12 cellular contexts compared by ENCODE assay signal in the genomic region with DNA sequence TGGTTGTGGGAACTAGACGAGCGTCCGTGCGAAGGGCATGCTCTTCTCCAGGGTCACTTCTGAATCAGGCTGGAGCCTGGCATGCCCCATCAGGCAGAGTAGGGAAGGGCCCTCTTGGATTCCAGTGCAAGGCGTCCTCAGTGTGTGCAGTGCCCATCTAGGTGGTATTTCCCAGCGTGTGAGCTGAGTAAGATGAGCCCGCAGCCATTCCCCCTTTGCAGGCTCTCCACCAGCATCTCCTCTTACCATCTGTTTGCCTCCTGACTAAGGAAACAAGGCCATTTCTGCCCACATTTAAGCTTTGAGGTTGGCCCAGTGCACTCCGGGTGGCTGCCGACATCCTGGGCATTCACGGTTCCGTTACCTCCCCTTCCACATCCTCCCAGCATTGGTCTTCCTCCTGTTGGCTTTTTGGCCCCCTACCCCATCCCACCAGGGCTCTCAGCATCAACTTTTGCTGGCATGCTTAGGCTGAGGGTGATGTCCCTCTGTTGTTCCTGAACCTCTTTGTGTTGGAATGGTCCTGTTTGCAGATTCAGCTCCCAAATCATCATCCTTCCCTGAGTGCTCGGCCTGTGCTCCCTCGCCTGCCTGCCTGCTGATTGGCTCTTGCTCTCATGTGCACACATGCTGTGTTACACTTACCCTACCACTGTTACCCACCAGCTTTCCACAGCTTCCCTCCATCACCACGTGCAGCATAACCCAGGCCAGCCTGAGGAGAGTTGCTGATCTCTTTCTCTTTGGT. TPM values are rescaled to one million over a fixed set of nuclear protein-coding genes. Genes with fewer than 3 reads are reported as not detected.
DNase-seq lines count a peak whose midpoint lies in the region; ATAC-seq and TF ChIP-seq lines count a peak whose summit lies in the region.
"Had no signal": no experiment of that assay in that cellular context is flagged by ENCODE, and none has a peak within 500 bp of the region (broad histone marks: within the 10 kb centered on the region; RNA-seq: fewer than 3 reads in every experiment).

No MANE protein-coding gene starts in this region.

- TF ChIP-seq CTCF in activated B cell treated with CpG ODN at 0.5 μM for 24 hours (IDR thresholded peaks at IDR 0.05) (no peak), stomach (IDR thresholded peaks at IDR 0.05) (no peak)

- H3K4me3 ChIP-seq in esophagus (ENCODE audit: low read depth in 1 of 2, low read length in 2 of 2) = no peak overlapping the region
- no peak overlapping the region for H3K4me3 ChIP-seq in stomach
- H3K4me3 ChIP-seq: adrenal gland, mucosa of descending colon had no signal

- intact Hi-C loops in activated B cell treated with CpG ODN at 0.5 μM for 24 hours (cut with micrococcal nuclease) (no loop called here), stomach (cut with DNase I; ENCODE audit: low total_unique reads) (no loop called here)

- WGBS in esophagus, 2 donors = 70 to 74% methylated on average over 14 of the region's 14 CpGs
- WGBS in stomach, 5 donors = 69 to 79% (median 76%) methylated on average over 14 of the region's 14 CpGs

- POLR2A ChIA-PET in activated B cell treated with CpG ODN at 0.5 μM for 24 hours (lab: Charles Lee) = interaction anchor here (0.8 kb wide), 1 partner anchor 62 kb away, joined by 3 read pairs; a partner anchor contains a TSS

- H3K9me3 ChIP-seq in esophagus (ENCODE audit: control insufficient read depth in 2 of 2, insufficient read depth in 1 of 2, low read depth in 1 of 2, low read length in 1 of 2) (no peaks in the 10 kb centered on the region), stomach (no peaks in the 10 kb centered on the region)
- H3K9me3 ChIP-seq: adrenal gland, mucosa of descending colon had no signal

- peak overlapping the region; percentile 14 to 15 for H3K27ac ChIP-seq in esophagus (ENCODE audit: low read depth in 2 of 2, low read length in 1 of 2)
- H3K27ac ChIP-seq in stomach = peak overlapping the region in 3 of 5 donors; percentile 18 to 66 (median 36)
- H3K27ac ChIP-seq: VCaP had no signal

- H3K9me3 Mint-ChIP-seq in activated T-cell treated with anti-CD3 and anti-CD28 coated beads, Interleukin-2, amount 50 U/mL, for 24 hours = no peaks in the 10 kb centered on the region
- H3K9me3 Mint-ChIP-seq in activated B cell treated with CpG ODN at 0.5 μM for 24 hours = no peaks in the 10 kb centered on the region

- peak; percentile 47 for DNase-seq in activated T-cell treated with anti-CD3 and anti-CD28 coated beads, Interleukin-2, amount 50 U/mL, for 24 hours
- no peak for DNase-seq in activated T-cell treated with anti-CD3 and anti-CD28 coated beads, Interleukin-2, amount 50 U/mL, for 1 hour
- DNase-seq in activated B cell treated with CpG ODN at 0.5 μM for 24 hours (no peak), stomach (no peak), amniotic stem cell (lab: John Stamatoyannopoulos, UW) (no peak)
- DNase-seq: ACHN, adrenal gland, mucosa of descending colon had no signal

- TF ChIP-seq EP300 in stomach (IDR thresholded peaks at IDR 0.05) = no peak

- no peak overlapping the region for H3K4me3 Mint-ChIP-seq in activated T-cell treated with anti-CD3 and anti-CD28 coated beads, Interleukin-2, amount 50 U/mL, for 24 hours
- H3K4me3 Mint-ChIP-seq in activated B cell treated with CpG ODN at 0.5 μM for 24 hours = no peak overlapping the region

- H3K4me1 ChIP-seq in esophagus (ENCODE audit: control insufficient read depth in 2 of 2, insufficient read depth in 2 of 2, low read length in 1 of 2) = peaks cover 10 to 26% of the 10 kb centered on the region in 2 donors
- H3K4me1 ChIP-seq in stomach = peaks cover 47 to 90% (median 64%) of the 10 kb centered on the region in 4 donors

- H3K27me3 ChIP-seq in esophagus (ENCODE audit: control insufficient read depth in 1 of 2, insufficient read depth in 2 of 2, low read length in 2 of 2) (no peaks in the 10 kb centered on the region), stomach (no peaks in the 10 kb centered on the region)
- H3K27me3 ChIP-seq: adrenal gland had no signal

- no peaks in the 10 kb centered on the region for H3K27me3 Mint-ChIP-seq in activated T-cell treated with anti-CD3 and anti-CD28 coated beads, Interleukin-2, amount 50 U/mL, for 24 hours
- H3K27me3 Mint-ChIP-seq in activated B cell treated with CpG ODN at 0.5 μM for 24 hours = no peaks in the 10 kb centered on the region

- ATAC-seq in activated B cell treated with CpG ODN at 0.5 μM for 24 hours (ENCODE audit: low read depth) (no peak), GM18873 (IDR thresholded peaks at IDR 0.05; ENCODE audit: low FRiP score, unreplicated experiment) (no peak), GM21360 (IDR thresholded peaks at IDR 0.05; ENCODE audit: unreplicated experiment) (no peak)
- ATAC-seq: mucosa of descending colon had no signal

- H3K27ac Mint-ChIP-seq in activated T-cell treated with anti-CD3 and anti-CD28 coated beads, Interleukin-2, amount 50 U/mL, for 24 hours = peak overlapping the region; percentile 78
- peak overlapping the region; percentile 27 for H3K27ac Mint-ChIP-seq in activated B cell treated with CpG ODN at 0.5 μM for 24 hours

- TF ChIP-seq POLR2A in stomach (IDR thresholded peaks at IDR 0.05) = no peak

- CTCF ChIA-PET in activated B cell treated with CpG ODN at 0.5 μM for 24 hours (lab: Charles Lee) = interaction anchor here (0.6 to 1.2 kb wide), 4 partner anchors 13 to 124 kb away, joined by 3 to 5 read pairs (median 4); no protein-coding TSS in a partner anchor

- H3K36me3 ChIP-seq in esophagus (ENCODE audit: control insufficient read depth in 2 of 2, insufficient read depth in 2 of 2, low read length in 1 of 2) = peaks cover 5 to 11% of the 10 kb centered on the region in 2 donors
- H3K36me3 ChIP-seq in stomach = peaks cover 23 to 38% (median 37%) of the 10 kb centered on the region in 4 donors

- peaks cover 60% of the 10 kb centered on the region for H3K4me1 Mint-ChIP-seq in activated T-cell treated with anti-CD3 and anti-CD28 coated beads, Interleukin-2, amount 50 U/mL, for 24 hours (ENCODE audit: low read depth)
- peaks cover 52% of the 10 kb centered on the region for H3K4me1 Mint-ChIP-seq in activated B cell treated with CpG ODN at 0.5 μM for 24 hours

- peaks cover 29% of the 10 kb centered on the region for H3K36me3 Mint-ChIP-seq in activated T-cell treated with anti-CD3 and anti-CD28 coated beads, Interleukin-2, amount 50 U/mL, for 24 hours (ENCODE audit: low read depth)
- peaks cover 25% of the 10 kb centered on the region for H3K36me3 Mint-ChIP-seq in activated B cell treated with CpG ODN at 0.5 μM for 24 hours (ENCODE audit: low read depth)

RNA-seq across cellular contexts. Expression of a gene that starts 11.8 kb away (rescaled TPM):
- total RNA-seq in activated B cell treated with CpG ODN at 0.5 μM for 24 hours (16.6 and 17.9 TPM in 2 replicates), stomach (10 to 100 TPM; 13.6 to 39.7 (median 25.8) TPM)
- polyA plus RNA-seq in esophagus (1 to 10 TPM; 3.3 to 4.3 TPM), stomach (1 to 10 TPM; 4.8 to 5.4 (median 4.9) TPM)
